Comparison of ENCODE assay signal across 10 cellular contexts in the genomic region with DNA sequence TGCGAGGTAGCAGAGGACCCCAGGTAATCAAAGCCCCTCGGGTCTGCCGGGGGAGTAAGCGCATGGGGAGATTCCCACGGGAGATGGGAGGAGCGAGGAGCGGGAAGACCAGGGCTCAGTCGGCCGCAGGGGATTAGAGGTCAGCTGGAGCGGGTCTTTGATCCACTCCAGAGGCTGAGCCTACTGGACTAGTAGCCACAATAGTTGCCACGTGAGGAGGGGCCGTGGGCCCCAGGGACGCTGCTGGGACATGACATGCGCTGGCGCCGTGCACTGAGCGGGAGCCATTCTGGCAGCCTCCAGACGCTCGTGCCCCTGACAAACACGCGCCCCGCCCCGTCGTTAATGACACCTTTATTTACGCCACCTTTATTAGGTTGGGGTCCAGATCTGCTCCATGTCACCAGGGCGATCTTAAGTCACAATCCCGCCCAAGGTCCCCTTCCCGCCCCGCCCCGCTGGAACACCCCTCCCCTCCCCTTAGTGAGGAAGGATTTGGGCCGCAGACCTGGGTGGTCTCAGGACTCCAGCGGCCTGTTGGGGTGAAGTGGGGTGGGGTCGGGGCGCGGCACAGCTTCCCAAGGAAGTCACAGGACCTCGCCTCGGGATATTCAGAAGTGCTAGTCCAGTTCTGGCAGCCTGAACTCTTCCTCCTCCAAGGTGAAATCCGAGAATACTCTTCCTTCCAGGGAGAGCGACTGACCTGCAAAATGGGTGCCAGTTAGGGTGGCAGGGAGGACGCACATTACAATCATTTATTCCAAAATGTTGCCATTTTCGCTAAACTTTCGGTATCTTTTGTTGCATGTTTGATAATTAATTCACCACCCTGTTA. TPM values are rescaled to one million over a fixed set of nuclear protein-coding genes. Genes with fewer than 3 reads are reported as not detected.
DNase-seq lines count a peak whose midpoint lies in the region; ATAC-seq and TF ChIP-seq lines count a peak whose summit lies in the region.
"Had no signal": no experiment of that assay in that cellular context is flagged by ENCODE, and none has a peak within 500 bp of the region (broad histone marks: within the 10 kb centered on the region; RNA-seq: fewer than 3 reads in every experiment).

No MANE protein-coding gene starts in this region.

- H2BK5ac ChIP-seq in neuronal stem cell (ENCODE audit: low read length) = no peak overlapping the region

- peak overlapping the region; percentile 11 for H3K4me2 ChIP-seq in neuronal stem cell (ENCODE audit: insufficient read depth, low read length, poor library complexity, severe bottlenecking)

- POLR2A ChIA-PET in Panc1 (lab: Charles Lee) = no interaction called here
- POLR2A ChIA-PET in HEK293T (lab: Yijun Ruan, JAX) = interaction anchor here (1.0 to 1.4 kb wide), 2 partner anchors 11 to 19 kb away, joined by 3 read pairs; no protein-coding TSS in a partner anchor

- no peak overlapping the region for H2AK5ac ChIP-seq in neuronal stem cell (ENCODE audit: low read depth, low read length)

- H3K79me1 ChIP-seq in neuronal stem cell (ENCODE audit: low read depth, low read length) = no peaks in the 10 kb centered on the region

- H3K23ac ChIP-seq in neuronal stem cell (ENCODE audit: low read depth, low read length, poor library complexity) = no peak overlapping the region

- in situ Hi-C loops in Panc1 (cut with HindIII; ENCODE audit: low pct_unique_long_range_greater_than_20kb, low sequenced_read_pairs) = no loop called here

- H3K27me3 ChIP-seq in BE2C = peaks cover 18% of the 10 kb centered on the region
- H3K27me3 ChIP-seq in Panc1 (ENCODE audit: control insufficient read depth, insufficient read depth, low read length) = no peaks in the 10 kb centered on the region
- peaks cover 0 to 47% (median 14%) of the 10 kb centered on the region in 3 experiments for H3K27me3 ChIP-seq in neuronal stem cell (ENCODE audit: control insufficient read depth in 3 of 3, insufficient read depth in 3 of 3, low read depth in 1 of 3, low read length in 3 of 3)

- H2BK120ac ChIP-seq in neuronal stem cell (ENCODE audit: low read depth, low read length) = no peak overlapping the region

- H4K91ac ChIP-seq in neuronal stem cell (ENCODE audit: low read depth, low read length, poor library complexity) = no peak overlapping the region

- peak overlapping the region; percentile 46 for H3K4me3 ChIP-seq in BE2C (ENCODE audit: low read depth, low read length)
- H3K4me3 ChIP-seq in Panc1 (ENCODE audit: low read depth in 2 of 2, low read length in 2 of 2) = peak overlapping the region; percentile 22 to 30
- H3K4me3 ChIP-seq in epithelial cell of esophagus (ENCODE audit: low read length) = peak overlapping the region; percentile 1
- H3K4me3 ChIP-seq in neuronal stem cell (ENCODE audit: low read length in 2 of 2) = peak overlapping the region in 1 of 2 donors; percentile 50

- peak overlapping the region; percentile 57 for H3K18ac ChIP-seq in neuronal stem cell (ENCODE audit: low read length)

- no peak overlapping the region for H3K9ac ChIP-seq in neuronal stem cell (ENCODE audit: low read depth, low read length, poor library complexity)

- H4K8ac ChIP-seq in neuronal stem cell (ENCODE audit: low read depth, low read length) = no peak overlapping the region

- intact Hi-C loops in Panc1 (cut with micrococcal nuclease; ENCODE audit: unreplicated experiment) = no loop called here

- H3K36me3 ChIP-seq in BE2C (no peaks in the 10 kb centered on the region), Panc1 (ENCODE audit: control insufficient read depth, insufficient read depth, low read length) (no peaks in the 10 kb centered on the region), neuronal stem cell (replicated peaks in 1 of 2; ENCODE audit: control insufficient read depth in 2 of 2, insufficient read depth in 2 of 2, low read length in 2 of 2) (no peaks in the 10 kb centered on the region)

- no peak overlapping the region for H2BK12ac ChIP-seq in neuronal stem cell (ENCODE audit: low read length)

- no TSS peak for BruUV-seq in Panc1 (replicated peaks; lab: Mats Ljungman, UMichigan)

- ATAC-seq in Panc1 = peak; percentile 53
- ATAC-seq: HCT116 had no signal

- CTCF ChIA-PET in Panc1 (lab: Charles Lee) (no interaction called here), HEK293T (lab: Yijun Ruan, JAX) (interaction anchor here (1.0 kb wide), 1 partner anchor 16 kb away, joined by 8 read pairs; no protein-coding TSS in a partner anchor)

- H3K9me3 ChIP-seq in BE2C (no peaks in the 10 kb centered on the region; the same call in 1 of the 2 replicates), Panc1 (ENCODE audit: control insufficient read depth, insufficient read depth, low read depth, low read length) (no peaks in the 10 kb centered on the region), neuronal stem cell (replicated peaks in 1 of 2; ENCODE audit: control insufficient read depth in 2 of 2, insufficient read depth in 1 of 2, low read depth in 1 of 2, low read length in 2 of 2) (no peaks in the 10 kb centered on the region)

- H2BK15ac ChIP-seq in neuronal stem cell (ENCODE audit: low read length) = no peak overlapping the region

- H2AFZ ChIP-seq in neuronal stem cell (ENCODE audit: low read length) = no peak overlapping the region

- H3K4ac ChIP-seq in neuronal stem cell (ENCODE audit: low read length) = no peak overlapping the region

- no peak overlapping the region for H3K27ac ChIP-seq in Panc1 (ENCODE audit: low read length)
- no peak overlapping the region for H3K27ac ChIP-seq in neuronal stem cell (replicated peaks; ENCODE audit: low read length)

- DNase-seq in BE2C (no peak), Panc1 (ENCODE audit: low read depth, low spot score) (no peak), epithelial cell of esophagus (ENCODE audit: low read depth) (no peak), neuronal stem cell (ENCODE audit: low spot score) (no peak), HEK293T (ENCODE audit: extremely low spot score) (no peak), SKM-1 treated with dmso at 0.1 percent for 144 hours (lab: John Stamatoyannopoulos, UW; ENCODE audit: unreplicated experiment) (no peak), DMS114 treated with DMSO at 0.1 percent for 48 hours (lab: John Stamatoyannopoulos, UW; ENCODE audit: unreplicated experiment) (no peak), NCI-H1930 (lab: John Stamatoyannopoulos, UW) (no peak)

- H3K14ac ChIP-seq in neuronal stem cell (ENCODE audit: low read length) = no peak overlapping the region

- H3K4me1 ChIP-seq in BE2C (peaks cover 3% of the 10 kb centered on the region), Panc1 (ENCODE audit: control insufficient read depth, insufficient read depth, low read length) (no peaks in the 10 kb centered on the region; the same call in 1 of the 2 replicates), neuronal stem cell (ENCODE audit: control insufficient read depth in 2 of 2, insufficient read depth in 1 of 2, low read depth in 1 of 2, low read length in 2 of 2) (peaks cover 0 to 6% of the 10 kb centered on the region in 2 donors)

- TF ChIP-seq CTCF in BE2C (IDR thresholded peaks at IDR 0.05; ENCODE audit: low read depth, low read length) (no peak), Panc1 (IDR thresholded peaks at IDR 0.05) (no peak), epithelial cell of esophagus (IDR thresholded peaks at IDR 0.05; ENCODE audit: insufficient read depth, low read depth, low read length, missing control alignments) (no peak)

- no CpG with 5 or more reads among the region's 42 CpGs for WGBS in neuronal stem cell (ENCODE audit: extremely low coverage in 2 of 2, insufficient read length in 2 of 2, insufficient replicate concordance in 1 of 2), 2 donors

TF ChIP-seq in HEK293T, 16 proteins besides CTCF, POLR2A, EP300 and RAD21:
- TF ChIP-seq, protein P1, sequence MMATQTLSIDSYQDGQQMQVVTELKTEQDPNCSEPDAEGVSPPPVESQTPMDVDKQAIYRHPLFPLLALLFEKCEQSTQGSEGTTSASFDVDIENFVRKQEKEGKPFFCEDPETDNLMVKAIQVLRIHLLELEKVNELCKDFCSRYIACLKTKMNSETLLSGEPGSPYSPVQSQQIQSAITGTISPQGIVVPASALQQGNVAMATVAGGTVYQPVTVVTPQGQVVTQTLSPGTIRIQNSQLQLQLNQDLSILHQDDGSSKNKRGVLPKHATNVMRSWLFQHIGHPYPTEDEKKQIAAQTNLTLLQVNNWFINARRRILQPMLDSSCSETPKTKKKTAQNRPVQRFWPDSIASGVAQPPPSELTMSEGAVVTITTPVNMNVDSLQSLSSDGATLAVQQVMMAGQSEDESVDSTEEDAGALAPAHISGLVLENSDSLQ (IDR thresholded peaks at IDR 0.05) = no peak
- TF ChIP-seq ZNF384 (IDR thresholded peaks at IDR 0.05) (no peak), SUZ12 (IDR thresholded peaks at IDR 0.05) (no peak), HDGF (IDR thresholded peaks at IDR 0.05; ENCODE audit: borderline replicate concordance) (no peak), FOXK2 (IDR thresholded peaks at IDR 0.05) (no peak), CTBP1 (IDR thresholded peaks at IDR 0.05; ENCODE audit: borderline replicate concordance) (no peak), LEF1 (IDR thresholded peaks at IDR 0.05; ENCODE audit: borderline replicate concordance) (no peak), L3MBTL2 (conservative IDR thresholded peaks at IDR 0.05) (no peak)
TF ChIP-seq in HEK293T: peak in this region for 0.

RNA-seq across cellular contexts. Expression of a gene that starts 15.0 kb away (rescaled TPM):
- polyA plus RNA-seq in BE2C (2012; ENCODE audit: insufficient read depth, insufficient read length, low read depth) = not detected
- not detected for total RNA-seq in Panc1 (2021; ENCODE audit: unreplicated experiment)
- not detected for polyA plus RNA-seq in Panc1 (2012; ENCODE audit: insufficient read length)
- not detected for polyA plus RNA-seq in neuronal stem cell (2013, experiment 1 of 2)
- not detected for polyA plus RNA-seq in neuronal stem cell (2013, experiment 2 of 2)
- total RNA-seq: pulmonary artery endothelial cell had no signal

RNA-seq across cellular contexts. Expression of a gene that starts 20.0 kb away (rescaled TPM):
- 6.1 TPM for polyA plus RNA-seq in BE2C (2012; ENCODE audit: insufficient read depth, insufficient read length, low read depth)
- total RNA-seq in Panc1 (2021; ENCODE audit: unreplicated experiment) = 3.5 TPM
- polyA plus RNA-seq in Panc1 (2012; ENCODE audit: insufficient read length) = 4.4 TPM
- polyA plus RNA-seq in neuronal stem cell (2013, experiment 1 of 2) = 13.6 TPM
- 14.1 TPM for polyA plus RNA-seq in neuronal stem cell (2013, experiment 2 of 2)

RNA-seq across cellular contexts. Expression of a gene that starts 26.4 kb away (rescaled TPM):
- 4.2 TPM for polyA plus RNA-seq in BE2C (2012; ENCODE audit: insufficient read depth, insufficient read length, low read depth)
- total RNA-seq in Panc1 (2021; ENCODE audit: unreplicated experiment) = not detected
- not detected for polyA plus RNA-seq in Panc1 (2012; ENCODE audit: insufficient read length)
- polyA plus RNA-seq in neuronal stem cell (2013, experiment 1 of 2) = 0.70 TPM
- polyA plus RNA-seq in neuronal stem cell (2013, experiment 2 of 2) = 0.65 TPM
- total RNA-seq: pulmonary artery endothelial cell had no signal
